11 cellular contexts compared by ENCODE assay signal in genomic region chr14:100841445-100842403, GRCh38. TPM values are rescaled to one million over a fixed set of nuclear protein-coding genes. Genes with fewer than 3 reads are reported as not detected.
DNase-seq lines count a peak whose midpoint lies in the region; ATAC-seq and TF ChIP-seq lines count a peak whose summit lies in the region.
"Had no signal": no experiment of that assay in that cellular context is flagged by ENCODE, and none has a peak within 500 bp of the region (broad histone marks: within the 10 kb centered on the region; RNA-seq: fewer than 3 reads in every experiment).

No MANE protein-coding gene starts in this region.

- H3K27ac ChIP-seq in brain microvascular endothelial cell: peak overlapping the region; percentile 16
- H3K27ac ChIP-seq in rectal smooth muscle tissue (ENCODE audit: low read depth, low read length): peak overlapping the region; percentile 32
- no peak overlapping the region for H3K27ac ChIP-seq in tibial nerve

- ATAC-seq in HG02938 (IDR thresholded peaks at IDR 0.05; ENCODE audit: unreplicated experiment) (no peak), GM21381 (IDR thresholded peaks at IDR 0.05; ENCODE audit: unreplicated experiment) (no peak)

- in situ Hi-C loops in brain microvascular endothelial cell (cut with HindIII; ENCODE audit: low pct_ligation_motif_present, low sequenced_read_pairs): no loop called here

- DNase-seq in HFFc6 (no peak), NCI-H1930 (lab: John Stamatoyannopoulos, UW) (peak; percentile 81 to 86), brain microvascular endothelial cell (no peak), tibial nerve (ENCODE audit: low spot score in 2 of 2) (no peak)
- DNase-seq: activated CD4-positive, CD25-positive, alpha-beta regulatory T cell; activated naive CD4-positive, alpha-beta T cell treated with anti-CD3 and anti-CD28 coated beads for 36 hours; effector CD4-positive, alpha-beta T cell had no signal

- H3K27ac Mint-ChIP-seq in HFFc6: peak overlapping the region; percentile 73
- H3K27ac Mint-ChIP-seq: activated naive CD4-positive, alpha-beta T cell treated with anti-CD3 and anti-CD28 coated beads for 36 hours had no signal

- peaks cover 16% of the 10 kb centered on the region for H3K36me3 Mint-ChIP-seq in HFFc6 (ENCODE audit: low read depth)

- TF ChIP-seq CTCF in HFFc6 (IDR thresholded peaks at IDR 0.05) (no peak), brain microvascular endothelial cell (IDR thresholded peaks at IDR 0.05; ENCODE audit: low read depth, low read length, missing control alignments) (no peak), tibial nerve (IDR thresholded peaks at IDR 0.05) (no peak)

- H3K9ac ChIP-seq in rectal smooth muscle tissue (ENCODE audit: low read length): no peak overlapping the region

- H3K27me3 Mint-ChIP-seq in HFFc6 (ENCODE audit: insufficient read depth): peaks cover 29% of the 10 kb centered on the region

- no peaks in the 10 kb centered on the region for H3K9me3 Mint-ChIP-seq in HFFc6
- H3K9me3 Mint-ChIP-seq: activated naive CD4-positive, alpha-beta T cell treated with anti-CD3 and anti-CD28 coated beads for 36 hours had no signal

- H3K27me3 ChIP-seq in brain microvascular endothelial cell (replicated peaks): no peaks in the 10 kb centered on the region
- no peaks in the 10 kb centered on the region for H3K27me3 ChIP-seq in rectal smooth muscle tissue (ENCODE audit: control insufficient read depth, insufficient read depth, low read length)
- no peaks in the 10 kb centered on the region for H3K27me3 ChIP-seq in tibial nerve

- TF ChIP-seq EP300 in tibial nerve (IDR thresholded peaks at IDR 0.05): no peak

- TF ChIP-seq POLR2A in tibial nerve (IDR thresholded peaks at IDR 0.05): no peak

- 83% methylated on average over 19 to 23 of the region's 25 CpGs for WGBS in tibial nerve, 2 donors

- no peak overlapping the region for H3K4me3 ChIP-seq in brain microvascular endothelial cell (ENCODE audit: low read depth, low read length)
- no peak overlapping the region for H3K4me3 ChIP-seq in rectal smooth muscle tissue (ENCODE audit: low read length)
- no peak overlapping the region for H3K4me3 ChIP-seq in tibial nerve

- H3K4me1 ChIP-seq in rectal smooth muscle tissue (ENCODE audit: control insufficient read depth, insufficient read depth, low read length): no peaks in the 10 kb centered on the region
- H3K4me1 ChIP-seq in tibial nerve: peaks cover 0 to 19% (median 0%) of the 10 kb centered on the region in 4 donors

- H3K9me3 ChIP-seq in tibial nerve: no peaks in the 10 kb centered on the region

- peak overlapping the region; percentile 11; the same call in 1 of the 2 replicates for H3K4me3 Mint-ChIP-seq in HFFc6
- H3K4me3 Mint-ChIP-seq: activated naive CD4-positive, alpha-beta T cell treated with anti-CD3 and anti-CD28 coated beads for 36 hours had no signal

- peaks cover 51% of the 10 kb centered on the region for H3K4me1 Mint-ChIP-seq in HFFc6 (ENCODE audit: low read depth)

- peaks cover 56% of the 10 kb centered on the region for H3K36me3 ChIP-seq in brain microvascular endothelial cell (replicated peaks)
- H3K36me3 ChIP-seq in rectal smooth muscle tissue (ENCODE audit: control insufficient read depth, insufficient read depth, low read length): no peaks in the 10 kb centered on the region
- H3K36me3 ChIP-seq in tibial nerve: no peaks in the 10 kb centered on the region

RNA-seq across cellular contexts. Expression of gene MEG3, which starts 15.8 kb away (rescaled TPM):
- total RNA-seq in HFFc6 (2021; fragmentation: NEBNext Ultra II Directional; extraction: Animal tissue kit (Norgen Biotek cat#: 25700)): 100 to 1,000 TPM; 151 to 262 (median 250) TPM
- 100 to 1,000 TPM; 101 to 177 (median 167) TPM for total RNA-seq in tibial nerve
- total RNA-seq: activated naive CD4-positive, alpha-beta T cell treated with anti-CD3 and anti-CD28 coated beads for 36 hours; osteocyte had no signal

Comparison
In these comparisons a context has a peak if more than half of its experiments do, and no peak if none do; other contexts are left out.
1. DNase-seq: peak in NCI-H1930 (2 of 2); none in HFFc6 (single experiment), brain microvascular endothelial cell (single experiment) and tibial nerve (0 of 2).
2. H3K27ac ChIP-seq: peak in brain microvascular endothelial cell (single experiment) and rectal smooth muscle tissue (single experiment); none in tibial nerve (0 of 4).